In the genomic region with DNA sequence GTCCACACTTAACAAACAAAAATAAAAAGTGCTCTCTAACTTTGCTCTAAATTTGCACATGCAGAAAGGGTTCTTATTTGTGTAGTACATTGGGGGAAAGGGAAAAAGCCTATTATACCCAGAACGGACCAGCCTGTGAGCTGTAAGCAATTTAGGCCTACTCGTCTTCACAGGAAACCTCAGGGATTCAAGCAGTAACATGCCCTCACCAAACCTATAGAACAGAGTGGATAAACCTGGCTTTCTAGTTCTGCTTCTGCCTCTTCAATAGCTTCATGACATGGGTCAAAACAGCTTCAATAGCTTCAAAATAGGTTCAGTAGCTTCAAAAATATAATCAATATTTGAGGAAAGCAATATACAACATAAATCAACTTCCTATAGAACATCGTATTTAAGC, we compare ENCODE assay signal across 24 cellular contexts.
"Had no signal": no experiment of that assay in that cellular context is flagged by ENCODE, and none has a peak within 500 bp of the region (broad histone marks: within the 10 kb centered on the region; RNA-seq: fewer than 3 reads in every experiment).

No MANE protein-coding gene starts in this region.

- H3K36me3 Mint-ChIP-seq: activated naive CD8-positive, alpha-beta T cell had no signal

- H3K27me3 Mint-ChIP-seq: activated naive CD8-positive, alpha-beta T cell; T-helper 17 cell had no signal

- DNase-seq: activated CD4-positive, alpha-beta T cell treated with anti-CD3 and anti-CD28 coated beads for 48 hours; activated CD4-positive, alpha-beta T cell treated with anti-CD3 and anti-CD28 coated beads, Interleukin-2, amount 50 U/mL, for 4 hours; activated CD4-positive, CD25-positive, alpha-beta regulatory T cell treated with anti-CD3 and anti-CD28 coated beads, Interleukin-2, amount 50 U/mL, for 72 hours; activated CD8-positive, alpha-beta memory T cell treated with anti-CD3 and anti-CD28 coated beads for 24 hours; activated effector memory CD4-positive, alpha-beta T cell treated with anti-CD3 and anti-CD28 coated beads, Interleukin-2, amount 50 U/mL, for 16 hours; activated naive CD4-positive, alpha-beta T cell treated with anti-CD3 and anti-CD28 coated beads for 36 hours; activated T-cell treated with anti-CD3 and anti-CD28 coated beads, Interleukin-2, amount 50 U/mL, for 4 hours; amygdala; cerebellar nuclear complex; KG1; NCI-H1092; NCI-H1417; NCI-H1930; NCI-H2107; NCI-H510A treated with DMSO at 0.1 percent for 48 hours; NCI-H69; NK-92 treated with Interleukin-12 subunit alpha and Interleukin-12 subunit beta, amount 100 ng/mL, for 24 hours; PC-3; SIG-M5; T-helper 17 cell; T-helper 9 cell had no signal

- H3K4me3 Mint-ChIP-seq: activated naive CD4-positive, alpha-beta T cell treated with anti-CD3 and anti-CD28 coated beads for 36 hours; activated naive CD8-positive, alpha-beta T cell; activated T-cell treated with anti-CD3 and anti-CD28 coated beads, Interleukin-2, amount 50 U/mL, for 4 hours; brain; T-helper 17 cell; WTC11 had no signal

- H3K4me1 Mint-ChIP-seq: brain, T-helper 17 cell, WTC11 had no signal

- H3K27ac Mint-ChIP-seq: activated naive CD4-positive, alpha-beta T cell treated with anti-CD3 and anti-CD28 coated beads for 36 hours; activated naive CD8-positive, alpha-beta T cell; brain; T-helper 17 cell; WTC11 had no signal

- ATAC-seq: activated T-cell treated with anti-CD3 and anti-CD28 coated beads, Interleukin-2, amount 50 U/mL, for 4 hours; PC-3; T-helper 17 cell; WTC11 had no signal
